ENCODE assay signal across 13 cellular contexts in the genomic region with DNA sequence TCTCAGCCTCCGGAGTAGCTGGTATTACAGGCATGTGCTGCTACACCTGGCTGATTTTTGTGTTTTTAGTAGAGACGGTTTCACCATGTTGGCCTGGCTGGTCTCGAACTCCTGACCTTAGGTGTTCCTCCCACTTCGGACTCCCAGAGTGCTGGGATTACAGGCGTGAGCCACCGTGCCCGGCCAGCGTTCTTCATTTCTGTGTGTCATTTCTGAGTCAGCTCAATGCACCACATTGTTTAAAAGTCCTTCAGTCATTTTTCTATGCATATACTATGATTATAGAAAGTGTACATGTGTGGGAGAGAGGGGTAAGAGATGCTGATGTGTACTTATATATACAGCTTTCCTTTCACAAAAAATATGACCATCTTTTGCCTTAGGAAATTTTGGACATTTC. TPM values are rescaled to one million over a fixed set of nuclear protein-coding genes. Genes with fewer than 3 reads are reported as not detected.
DNase-seq lines count a peak whose midpoint lies in the region; ATAC-seq and TF ChIP-seq lines count a peak whose summit lies in the region.
"Had no signal": no experiment of that assay in that cellular context is flagged by ENCODE, and none has a peak within 500 bp of the region (broad histone marks: within the 10 kb centered on the region; RNA-seq: fewer than 3 reads in every experiment).

No MANE protein-coding gene starts in this region.

- WGBS in HUES64: 94% methylated on average over 8 of the region's 8 CpGs
- 88% methylated on average over 8 of the region's 8 CpGs for whole genome bisulfite sequencing in prostate gland

- no peak for TF ChIP-seq POLR2A in prostate gland (IDR thresholded peaks at IDR 0.05)

- H3K27ac Mint-ChIP-seq in T-helper 2 cell treated with Interferon-gamma antibody and Interleukin-4, amounts not matched to agents 5 μg/mL and 100 μg/mL, for 36 hours: no peak overlapping the region
- no peak overlapping the region for H3K27ac Mint-ChIP-seq in activated T-helper 2 cell treated with anti-CD3 and anti-CD28 coated beads, Interferon-gamma antibody, Interleukin-2, Interleukin-4, amounts not matched to agents 10 μg/mL and 5 μg/mL and 100 μg/mL, durations not matched to agents 14 hours and 24 hours and 36 hours
- peak overlapping the region in 1 of 2 donors; percentile 30 for H3K27ac Mint-ChIP-seq in natural killer cell treated with Interleukin-12 subunit alpha and Interleukin-12 subunit beta and Interleukin-15 and Interleukin-18, amount 100 ng/mL, for 72 hours

- H3K27ac ChIP-seq in HUES64 (ENCODE audit: low read depth, low read length) (no peak overlapping the region), prostate gland (no peak overlapping the region)
- H3K27ac ChIP-seq: thyroid gland had no signal

- peak overlapping the region; percentile 91 for H3K4me3 Mint-ChIP-seq in T-helper 2 cell treated with Interferon-gamma antibody and Interleukin-4, amounts not matched to agents 5 μg/mL and 100 μg/mL, for 36 hours
- peak overlapping the region; percentile 75 for H3K4me3 Mint-ChIP-seq in activated T-helper 2 cell treated with anti-CD3 and anti-CD28 coated beads, Interferon-gamma antibody, Interleukin-2, Interleukin-4, amounts not matched to agents 10 μg/mL and 5 μg/mL and 100 μg/mL, durations not matched to agents 14 hours and 24 hours and 36 hours (ENCODE audit: low read depth)
- peak overlapping the region; percentile 99 for H3K4me3 Mint-ChIP-seq in natural killer cell treated with Interleukin-12 subunit alpha and Interleukin-12 subunit beta and Interleukin-15 and Interleukin-18, amount 100 ng/mL, for 72 hours

- DNase-seq in T-helper 2 cell treated with Interferon-gamma antibody and Interleukin-4, amounts not matched to agents 5 μg/mL and 100 μg/mL, for 36 hours (ENCODE audit: low spot score): no peak
- no peak for DNase-seq in T-helper 2 cell
- no peak for DNase-seq in activated T-helper 2 cell treated with anti-CD3 and anti-CD28 coated beads, Interferon-gamma antibody, Interleukin-2, Interleukin-4, amounts not matched to agents 10 μg/mL and 5 μg/mL and 100 μg/mL, durations not matched to agents 14 hours and 24 hours and 36 hours (ENCODE audit: low spot score)
- DNase-seq in natural killer cell treated with Interleukin-12 subunit alpha and Interleukin-12 subunit beta and Interleukin-15 and Interleukin-18, amount 100 ng/mL, for 72 hours (ENCODE audit: low spot score): no peak
- no peak for DNase-seq in DMS 273 treated with DMSO at 0.1 percent for 48 hours (lab: John Stamatoyannopoulos, UW)
- DNase-seq in prostate gland (ENCODE audit: low spot score): no peak
- DNase-seq: DMS53; effector memory CD4-positive, alpha-beta T cell; NCI-H1930; small intestine; thyroid gland had no signal

- H3K9me3 ChIP-seq in HUES64 (ENCODE audit: insufficient read depth, low read depth, low read length): no peaks in the 10 kb centered on the region
- H3K9me3 ChIP-seq in prostate gland: no peaks in the 10 kb centered on the region
- H3K9me3 ChIP-seq: thyroid gland had no signal

- no peaks in the 10 kb centered on the region for H3K9me3 Mint-ChIP-seq in T-helper 2 cell treated with Interferon-gamma antibody and Interleukin-4, amounts not matched to agents 5 μg/mL and 100 μg/mL, for 36 hours
- H3K9me3 Mint-ChIP-seq in activated T-helper 2 cell treated with anti-CD3 and anti-CD28 coated beads, Interferon-gamma antibody, Interleukin-2, Interleukin-4, amounts not matched to agents 10 μg/mL and 5 μg/mL and 100 μg/mL, durations not matched to agents 14 hours and 24 hours and 36 hours: no peaks in the 10 kb centered on the region
- H3K9me3 Mint-ChIP-seq in natural killer cell treated with Interleukin-12 subunit alpha and Interleukin-12 subunit beta and Interleukin-15 and Interleukin-18, amount 100 ng/mL, for 72 hours: no peaks in the 10 kb centered on the region

- intact Hi-C loops in activated T-helper 2 cell treated with anti-CD3 and anti-CD28 coated beads, Interferon-gamma antibody, Interleukin-2, Interleukin-4, amounts not matched to agents 10 μg/mL and 5 μg/mL and 100 μg/mL, durations not matched to agents 14 hours and 24 hours and 36 hours (cut with micrococcal nuclease): no loop called here
- intact Hi-C loops in prostate gland (cut with DNase I): loop anchor here (5.0 to 10.0 kb wide), 2 partner anchors 314 to 1089 kb away; partner anchors contain the start of genes ATP6V1A, NAA50 and ZBTB20

- no peaks in the 10 kb centered on the region for H3K27me3 Mint-ChIP-seq in T-helper 2 cell treated with Interferon-gamma antibody and Interleukin-4, amounts not matched to agents 5 μg/mL and 100 μg/mL, for 36 hours (ENCODE audit: low read depth)
- H3K27me3 Mint-ChIP-seq in activated T-helper 2 cell treated with anti-CD3 and anti-CD28 coated beads, Interferon-gamma antibody, Interleukin-2, Interleukin-4, amounts not matched to agents 10 μg/mL and 5 μg/mL and 100 μg/mL, durations not matched to agents 14 hours and 24 hours and 36 hours (ENCODE audit: low read depth): no peaks in the 10 kb centered on the region
- no peaks in the 10 kb centered on the region for H3K27me3 Mint-ChIP-seq in natural killer cell treated with Interleukin-12 subunit alpha and Interleukin-12 subunit beta and Interleukin-15 and Interleukin-18, amount 100 ng/mL, for 72 hours

- H3K4me1 ChIP-seq in HUES64 (ENCODE audit: insufficient read depth, low read length) (peaks cover 5% of the 10 kb centered on the region; the same call in 1 of the 2 replicates), prostate gland (replicated peaks) (peaks cover 12% of the 10 kb centered on the region)

- no peak for ATAC-seq in natural killer cell treated with Interleukin-12 subunit alpha and Interleukin-12 subunit beta and Interleukin-15 and Interleukin-18, amount 100 ng/mL, for 72 hours
- ATAC-seq in GM21390 (IDR thresholded peaks at IDR 0.05; ENCODE audit: unreplicated experiment): no peak

- H3K36me3 Mint-ChIP-seq in T-helper 2 cell treated with Interferon-gamma antibody and Interleukin-4, amounts not matched to agents 5 μg/mL and 100 μg/mL, for 36 hours (ENCODE audit: low read depth): peaks cover 5% of the 10 kb centered on the region
- peaks cover 16% of the 10 kb centered on the region for H3K36me3 Mint-ChIP-seq in activated T-helper 2 cell treated with anti-CD3 and anti-CD28 coated beads, Interferon-gamma antibody, Interleukin-2, Interleukin-4, amounts not matched to agents 10 μg/mL and 5 μg/mL and 100 μg/mL, durations not matched to agents 14 hours and 24 hours and 36 hours (ENCODE audit: low read depth)
- H3K36me3 Mint-ChIP-seq in natural killer cell treated with Interleukin-12 subunit alpha and Interleukin-12 subunit beta and Interleukin-15 and Interleukin-18, amount 100 ng/mL, for 72 hours: peaks cover 6% of the 10 kb centered on the region

- H3K4me1 Mint-ChIP-seq in T-helper 2 cell treated with Interferon-gamma antibody and Interleukin-4, amounts not matched to agents 5 μg/mL and 100 μg/mL, for 36 hours (ENCODE audit: low read depth): peaks cover 35% of the 10 kb centered on the region
- H3K4me1 Mint-ChIP-seq in activated T-helper 2 cell treated with anti-CD3 and anti-CD28 coated beads, Interferon-gamma antibody, Interleukin-2, Interleukin-4, amounts not matched to agents 10 μg/mL and 5 μg/mL and 100 μg/mL, durations not matched to agents 14 hours and 24 hours and 36 hours (ENCODE audit: low read depth): peaks cover 30% of the 10 kb centered on the region
- peaks cover 35 to 43% of the 10 kb centered on the region in 2 donors for H3K4me1 Mint-ChIP-seq in natural killer cell treated with Interleukin-12 subunit alpha and Interleukin-12 subunit beta and Interleukin-15 and Interleukin-18, amount 100 ng/mL, for 72 hours (ENCODE audit: low read depth in 2 of 2)

- no peak for TF ChIP-seq CTCF in prostate gland (IDR thresholded peaks at IDR 0.05)

- no peak overlapping the region for H3K9ac ChIP-seq in HUES64 (ENCODE audit: low read depth, low read length)

- H3K27me3 ChIP-seq in HUES64 (ENCODE audit: insufficient read depth, low read length) (no peaks in the 10 kb centered on the region), prostate gland (replicated peaks; ENCODE audit: insufficient read depth) (no peaks in the 10 kb centered on the region)
- H3K27me3 ChIP-seq: thyroid gland had no signal

- H3K4me3 ChIP-seq in HUES64 (ENCODE audit: low read length) (peak overlapping the region; percentile 84; the same call in 1 of the 2 replicates), prostate gland (no peak overlapping the region)
- H3K4me3 ChIP-seq: thyroid gland had no signal

- H3K36me3 ChIP-seq in HUES64 (ENCODE audit: insufficient read depth, low read length) (peaks cover 16% of the 10 kb centered on the region), prostate gland (no peaks in the 10 kb centered on the region)
- H3K36me3 ChIP-seq: thyroid gland had no signal

RNA-seq across cellular contexts. Expression of gene QTRT2, which starts 2.1 kb away (rescaled TPM):
- 28.3 TPM for polyA plus RNA-seq in HUES64 (2013, experiment 1 of 2)
- polyA plus RNA-seq in HUES64 (2013, experiment 2 of 2): 26.4 TPM
- total RNA-seq in activated T-helper 2 cell treated with anti-CD3 and anti-CD28 coated beads, Interferon-gamma antibody, Interleukin-2, Interleukin-4, amounts not matched to agents 10 μg/mL and 5 μg/mL and 100 μg/mL, durations not matched to agents 14 hours and 24 hours and 36 hours: 40.2 and 41.3 TPM in 2 replicates
- total RNA-seq in natural killer cell treated with Interleukin-12 subunit alpha and Interleukin-12 subunit beta and Interleukin-15 and Interleukin-18, amount 100 ng/mL, for 72 hours: 10 to 100 TPM; 39.2 to 64.0 TPM
- 10 to 100 TPM; 11.7 to 20.8 TPM for total RNA-seq in prostate gland

RNA-seq across cellular contexts. Expression of gene CCDC191, which starts 2.3 kb away (rescaled TPM):
- polyA plus RNA-seq in HUES64 (2013, experiment 1 of 2): 1.1 TPM
- polyA plus RNA-seq in HUES64 (2013, experiment 2 of 2): 1.7 TPM
- total RNA-seq in activated T-helper 2 cell treated with anti-CD3 and anti-CD28 coated beads, Interferon-gamma antibody, Interleukin-2, Interleukin-4, amounts not matched to agents 10 μg/mL and 5 μg/mL and 100 μg/mL, durations not matched to agents 14 hours and 24 hours and 36 hours: 0.68 and 0.76 TPM in 2 replicates
- 1 to 10 TPM; 3.0 to 3.6 TPM for total RNA-seq in natural killer cell treated with Interleukin-12 subunit alpha and Interleukin-12 subunit beta and Interleukin-15 and Interleukin-18, amount 100 ng/mL, for 72 hours
- total RNA-seq in prostate gland: 1 to 10 TPM; 4.6 to 8.1 TPM
